1 cellular context compared by ENCODE assay signal in genomic region chr2:11680181-11680900, GRCh38.
A peak's percentile ranks its signal among the peaks of the same experiment; 100 is the strongest.
TF ChIP-seq lines count a peak whose summit lies in the region.

No MANE protein-coding gene starts in this region.

TF ChIP-seq in HepG2, 621 proteins besides CTCF, POLR2A, EP300 and RAD21 (continued from another document and continues in another):
- TF ChIP-seq ZBTB44 (CRISPR knock-in tag; IDR thresholded peaks at IDR 0.05): no peak
- TF ChIP-seq STAG1 (CRISPR knock-in tag; IDR thresholded peaks at IDR 0.05): no peak
- TF ChIP-seq ZNF609 (CRISPR knock-in tag; IDR thresholded peaks at IDR 0.05; ENCODE audit: borderline replicate concordance): no peak
- no peak for TF ChIP-seq ZNF34 (CRISPR knock-in tag; IDR thresholded peaks at IDR 0.05; ENCODE audit: borderline replicate concordance)
- no peak for TF ChIP-seq ZNF44 (CRISPR knock-in tag; IDR thresholded peaks at IDR 0.05)
- TF ChIP-seq SRSF4 (IDR thresholded peaks at IDR 0.05; ENCODE audit: low read depth, low read length, poor library complexity, severe bottlenecking): no peak
- TF ChIP-seq MAX (IDR thresholded peaks at IDR 0.05): peak; percentile 76
- TF ChIP-seq HOMEZ (CRISPR knock-in tag; IDR thresholded peaks at IDR 0.05; ENCODE audit: low read depth): no peak
- no peak for TF ChIP-seq TMF1 (CRISPR knock-in tag; IDR thresholded peaks at IDR 0.05; ENCODE audit: low read depth)
- no peak for TF ChIP-seq ZNF430 (CRISPR knock-in tag; IDR thresholded peaks at IDR 0.05)
- peak; percentile 49; the same call in 1 of the 2 replicates for TF ChIP-seq HNF4A (CRISPR knock-in tag; IDR thresholded peaks at IDR 0.05)
- TF ChIP-seq CREB3 (CRISPR knock-in tag; IDR thresholded peaks at IDR 0.05): no peak
- TF ChIP-seq KLF9 (CRISPR knock-in tag; IDR thresholded peaks at IDR 0.05; ENCODE audit: low read depth): no peak
- TF ChIP-seq NFKB2 (CRISPR knock-in tag; IDR thresholded peaks at IDR 0.05; ENCODE audit: borderline replicate concordance): 0 out of 2 replicates have a peak, but pooled peaks have one; percentile 18
- TF ChIP-seq ZNF768 (CRISPR knock-in tag; IDR thresholded peaks at IDR 0.05): no peak
- TF ChIP-seq KLF6 (CRISPR knock-in tag; IDR thresholded peaks at IDR 0.05): no peak
- TF ChIP-seq ZNF235 (CRISPR knock-in tag; IDR thresholded peaks at IDR 0.05; ENCODE audit: borderline replicate concordance): no peak
- no peak for TF ChIP-seq ZNF142 (CRISPR knock-in tag; IDR thresholded peaks at IDR 0.05)
- TF ChIP-seq NFKBIZ (CRISPR knock-in tag; IDR thresholded peaks at IDR 0.05): no peak
- no peak for TF ChIP-seq PAWR (CRISPR knock-in tag; IDR thresholded peaks at IDR 0.05; ENCODE audit: borderline replicate concordance)
- peak; percentile 74; the same call in 1 of the 2 replicates for TF ChIP-seq RXRA (CRISPR knock-in tag; IDR thresholded peaks at IDR 0.05)
- no peak for TF ChIP-seq ZBTB7B (CRISPR knock-in tag; IDR thresholded peaks at IDR 0.05)
- no peak for TF ChIP-seq ZNF451 (CRISPR knock-in tag; IDR thresholded peaks at IDR 0.05)
- peak; percentile 57; the same call in 1 of the 2 replicates for TF ChIP-seq SOX5 (CRISPR knock-in tag; IDR thresholded peaks at IDR 0.05; ENCODE audit: borderline replicate concordance)
- TF ChIP-seq ZMAT3 (CRISPR knock-in tag; conservative IDR thresholded peaks at IDR 0.05): no peak
- TF ChIP-seq FOXO1 (CRISPR knock-in tag; IDR thresholded peaks at IDR 0.05): no peak; the same call in 1 of the 2 replicates
- no peak for TF ChIP-seq ARNTL (CRISPR knock-in tag; IDR thresholded peaks at IDR 0.05)
- no peak for TF ChIP-seq ZNF282 (IDR thresholded peaks at IDR 0.05; ENCODE audit: partially characterized antibody)
- no peak for TF ChIP-seq CEBPG (CRISPR knock-in tag; IDR thresholded peaks at IDR 0.05)
- 0 out of 2 replicates have a peak, but pooled peaks have one; percentile 46 for TF ChIP-seq ZNF383 (CRISPR knock-in tag; IDR thresholded peaks at IDR 0.05; ENCODE audit: borderline replicate concordance)
- peak; percentile 94 for TF ChIP-seq NR2F6 (IDR thresholded peaks at IDR 0.05)
- peak; percentile 94 for TF ChIP-seq NR2F6 (CRISPR knock-in tag; IDR thresholded peaks at IDR 0.05)
- TF ChIP-seq ZNF234 (CRISPR knock-in tag; conservative IDR thresholded peaks at IDR 0.05): no peak
- no peak for TF ChIP-seq ZNF672 (CRISPR knock-in tag; IDR thresholded peaks at IDR 0.05)
- peak; percentile 36; the same call in 1 of the 2 replicates for TF ChIP-seq CBFB (CRISPR knock-in tag; IDR thresholded peaks at IDR 0.05)
- TF ChIP-seq EEA1 (CRISPR knock-in tag; IDR thresholded peaks at IDR 0.05; ENCODE audit: borderline replicate concordance): no peak
- TF ChIP-seq ZNF354B (CRISPR knock-in tag; IDR thresholded peaks at IDR 0.05): no peak
- peak; percentile 16; the same call in 1 of the 2 replicates for TF ChIP-seq HNF4G (IDR thresholded peaks at IDR 0.05; ENCODE audit: borderline replicate concordance, low read depth, low read length)
- TF ChIP-seq HNF4G (CRISPR knock-in tag; IDR thresholded peaks at IDR 0.05; ENCODE audit: borderline replicate concordance, low read depth): no peak
- no peak for TF ChIP-seq ZFP90 (CRISPR knock-in tag; IDR thresholded peaks at IDR 0.05; ENCODE audit: borderline replicate concordance)
- TF ChIP-seq CCDC6 (CRISPR knock-in tag; IDR thresholded peaks at IDR 0.05): no peak
- peak; percentile 30 for TF ChIP-seq HDAC2 (CRISPR knock-in tag; IDR thresholded peaks at IDR 0.05)
- 0 out of 2 replicates have a peak, but pooled peaks have one; percentile 38 for TF ChIP-seq PPARG (CRISPR knock-in tag; conservative IDR thresholded peaks at IDR 0.05)
- TF ChIP-seq KLF11 (CRISPR knock-in tag; IDR thresholded peaks at IDR 0.05): no peak
- no peak for TF ChIP-seq AFF4 (CRISPR knock-in tag; IDR thresholded peaks at IDR 0.05)
- TF ChIP-seq KLF16 (CRISPR knock-in tag; IDR thresholded peaks at IDR 0.05): 0 out of 4 replicates have a peak, but pooled peaks of 1 of the 2 experiments have one; percentile 16
- TF ChIP-seq TBL1XR1 (IDR thresholded peaks at IDR 0.05; ENCODE audit: borderline replicate concordance, low read length, partially characterized antibody): no peak
- no peak for TF ChIP-seq GABPA (IDR thresholded peaks at IDR 0.05; ENCODE audit: low read depth, low read length)
- no peak for TF ChIP-seq GABPA (CRISPR knock-in tag; IDR thresholded peaks at IDR 0.05; ENCODE audit: low read depth)
- TF ChIP-seq ZNF292 (CRISPR knock-in tag; IDR thresholded peaks at IDR 0.05; ENCODE audit: borderline replicate concordance, low read depth): no peak
- TF ChIP-seq SRSF9 (IDR thresholded peaks at IDR 0.05; ENCODE audit: borderline replicate concordance, insufficient read depth, low read depth, low read length, poor library complexity, severe bottlenecking): no peak
- 0 out of 2 replicates have a peak, but pooled peaks have one; percentile 35 for TF ChIP-seq MEF2D (CRISPR knock-in tag; IDR thresholded peaks at IDR 0.05)
